Comparison of ENCODE assay signal across 22 cellular contexts in genomic region chr1:230129341-230129740, GRCh38.
DNase-seq lines count a peak whose midpoint lies in the region; ATAC-seq, FAIRE-seq and TF ChIP-seq lines count a peak whose summit lies in the region.
"Had no signal": no experiment of that assay in that cellular context is flagged by ENCODE, and none has a peak within 500 bp of the region (broad histone marks: within the 10 kb centered on the region; RNA-seq: fewer than 3 reads in every experiment).

No MANE protein-coding gene starts in this region.

- TF ChIP-seq EP300 in K562 (IDR thresholded peaks at IDR 0.05; ENCODE audit: low read length), result no peak

- H3K27ac ChIP-seq in DND-41 (ENCODE audit: low read length) (peak overlapping the region; percentile 98), KOPT-K1 (ENCODE audit: low read depth, low read length, poor library complexity, severe bottlenecking) (peak overlapping the region; percentile 89), K562 (ENCODE audit: extremely low read depth, low read depth, low read length) (no peak overlapping the region), smooth muscle cell (ENCODE audit: low read depth) (no peak overlapping the region)

- H3K4me3 ChIP-seq in DND-41 (ENCODE audit: low read depth in 1 of 2, low read length in 2 of 2) (no peak overlapping the region), K562 (no peak overlapping the region), smooth muscle cell (no peak overlapping the region)
- H3K4me3 ChIP-seq: HAP-1 had no signal

- no peak for TF ChIP-seq RAD21 in K562 (CRISPR knock-in tag; conservative IDR thresholded peaks at IDR 0.05 in 1 of 2, IDR thresholded peaks at IDR 0.05 in 1 of 2)

- POLR2A ChIA-PET in K562 (lab: Yijun Ruan, JAX), result interaction anchor here (0.6 to 4.4 kb wide), 5 partner anchors 11 to 26 kb away, joined by 3 to 20 read pairs (median 4); no protein-coding TSS in a partner anchor

- H3K9me3 ChIP-seq in DND-41 (ENCODE audit: insufficient read depth, low read length, severe bottlenecking) (no peaks in the 10 kb centered on the region), KOPT-K1 (ENCODE audit: insufficient read depth, low read length, poor library complexity, severe bottlenecking) (no peaks in the 10 kb centered on the region), K562 (replicated peaks; ENCODE audit: control insufficient read depth, insufficient read depth, low read depth, low read length) (no peaks in the 10 kb centered on the region), smooth muscle cell (replicated peaks; ENCODE audit: low read depth) (no peaks in the 10 kb centered on the region)
- H3K9me3 ChIP-seq: HAP-1 had no signal

- ATAC-seq in DND-41 (ENCODE audit: insufficient read depth, low read depth) (no peak), K562 (no peak), GM18909 (IDR thresholded peaks at IDR 0.05; ENCODE audit: poor library complexity, unreplicated experiment) (no peak)
- ATAC-seq in activated CD4-positive, CD25-positive, alpha-beta regulatory T cell treated with anti-CD3 and anti-CD28 coated beads, Interleukin-2, amount 50 U/mL, for 24 hours, result no peak
- ATAC-seq: Panc1 had no signal

- no TSS peak for BruUV-seq in K562 (replicated peaks; lab: Mats Ljungman, UMichigan)

- H3K27me3 ChIP-seq in DND-41 (ENCODE audit: insufficient read depth, low read length, poor library complexity) (no peaks in the 10 kb centered on the region), K562 (ENCODE audit: control insufficient read depth in 2 of 2, insufficient read depth in 2 of 2, low read length in 2 of 2) (no peaks in the 10 kb centered on the region), smooth muscle cell (ENCODE audit: low read depth) (no peaks in the 10 kb centered on the region)

- DNase-seq in DND-41 (no peak), K562 (ENCODE audit: extremely low read depth in 1 of 4, low spot score in 3 of 4) (no peak), smooth muscle cell (lab: John Stamatoyannopoulos, UW; ENCODE audit: unreplicated experiment) (no peak), hypothalamus (lab: John Stamatoyannopoulos, UW) (no peak), iPS-NIHi7 (ENCODE audit: extremely low spot score) (no peak)
- DNase-seq: DMS153, GOT3, Karpas-422, NCI-H1092 treated with DMSO at 0.1 percent for 48 hours, NCI-H1436, NCI-H2081 treated with DMSO at 0.1 percent for 48 hours, NCI-H2171, NCI-H226, NCI-H510A, NCI-H69, SHP77 treated with DMSO at 0.1 percent for 48 hours had no signal

- H3K79me2 ChIP-seq in DND-41 (ENCODE audit: insufficient read depth, low read length) (peaks cover 99% of the 10 kb centered on the region), K562 (ENCODE audit: control insufficient read depth, insufficient read depth, low read length) (peaks cover 91% of the 10 kb centered on the region), smooth muscle cell (ENCODE audit: low read depth) (peaks cover 86% of the 10 kb centered on the region)

- FAIRE-seq in K562 (lab: Jason Lieb, UNC), result no peak
- FAIRE-seq: GM18507 had no signal

- H3F3A ChIP-seq in smooth muscle cell (ENCODE audit: low read depth), result no peaks in the 10 kb centered on the region

- H2AFZ ChIP-seq in DND-41 (ENCODE audit: low read depth, low read length) (no peak overlapping the region), K562 (ENCODE audit: low read depth, low read length) (no peak overlapping the region), smooth muscle cell (ENCODE audit: low read depth) (no peak overlapping the region)

- H3K4me2 ChIP-seq in DND-41 (ENCODE audit: insufficient read depth, low read length) (no peak overlapping the region), K562 (ENCODE audit: insufficient read depth, low read length) (no peak overlapping the region), smooth muscle cell (peak overlapping the region; percentile 63)

- H3K4me1 ChIP-seq in DND-41 (ENCODE audit: insufficient read depth, low read length), result peaks cover 85% of the 10 kb centered on the region
- peaks cover 58% of the 10 kb centered on the region in 2 experiments for H3K4me1 ChIP-seq in K562 (replicated peaks in 1 of 2; ENCODE audit: control insufficient read depth in 2 of 2, insufficient read depth in 2 of 2, low read length in 2 of 2)
- H3K4me1 ChIP-seq in smooth muscle cell (ENCODE audit: low read depth), result peaks cover 32% of the 10 kb centered on the region

- TF ChIP-seq POLR2A in K562 (conservative IDR thresholded peaks at IDR 0.05), result no peak

- TF ChIP-seq CTCF in DND-41 (IDR thresholded peaks at IDR 0.05; ENCODE audit: borderline replicate concordance, extremely low read depth, low read length, poor library complexity, severe bottlenecking) (no peak), K562 (IDR thresholded peaks at IDR 0.05 in 2 of 3, conservative IDR thresholded peaks at IDR 0.05 in 1 of 3; ENCODE audit: insufficient read depth in 2 of 3, low read depth in 1 of 3, low read length in 3 of 3) (no peak), smooth muscle cell (IDR thresholded peaks at IDR 0.05; ENCODE audit: borderline replicate concordance, insufficient read depth, poor library complexity, severe bottlenecking) (no peak)

- in situ Hi-C loops in K562 (cut with MboI), result no loop called here

- H3K9me1 ChIP-seq in K562 (ENCODE audit: control insufficient read depth, insufficient read depth, low read length), result peaks cover 5% of the 10 kb centered on the region

- 85% methylated on average over 4 of the region's 4 CpGs for WGBS in K562 (ENCODE audit: insufficient coverage, low coverage, missing lambda C conversion rate)
- 97% methylated on average over 4 of the region's 4 CpGs for WGBS in smooth muscle cell (ENCODE audit: low lambda C conversion rate)

- H3K36me3 ChIP-seq in DND-41 (ENCODE audit: insufficient read depth, low read length) (peaks cover 36% of the 10 kb centered on the region), KOPT-K1 (ENCODE audit: insufficient read depth, low read length) (peaks cover 16% of the 10 kb centered on the region), K562 (ENCODE audit: control insufficient read depth, insufficient read depth, low read length) (peaks cover 20% of the 10 kb centered on the region; the same call in 2 of the 3 replicates), smooth muscle cell (ENCODE audit: low read depth) (no peaks in the 10 kb centered on the region)
- H3K36me3 ChIP-seq: HAP-1 had no signal

- H4K20me1 ChIP-seq in DND-41 (ENCODE audit: insufficient read depth, low read length) (peaks cover 71% of the 10 kb centered on the region), K562 (replicated peaks; ENCODE audit: control insufficient read depth, insufficient read depth, low read length) (no peaks in the 10 kb centered on the region), smooth muscle cell (ENCODE audit: low read depth) (peaks cover 100% of the 10 kb centered on the region)

- CTCF ChIA-PET in K562 (lab: Yijun Ruan, JAX; ENCODE audit: low intra/inter-chr PET ratio), result no interaction called here

- intact Hi-C loops in K562 (cut with micrococcal nuclease), result no loop called here

- H3K9ac ChIP-seq in DND-41 (ENCODE audit: low read depth, low read length) (no peak overlapping the region), K562 (ENCODE audit: insufficient read depth in 1 of 2, low read depth in 2 of 2, low read length in 2 of 2) (no peak overlapping the region; a peak in 1 of 4 replicates), smooth muscle cell (ENCODE audit: low read depth) (no peak overlapping the region)

TF ChIP-seq in K562, 482 proteins besides CTCF, POLR2A, EP300 and RAD21 (continues in another document):
- TF ChIP-seq BCLAF1 (IDR thresholded peaks at IDR 0.05; ENCODE audit: borderline replicate concordance in 1 of 2, control insufficient read depth in 1 of 2, low read depth in 2 of 2, low read length in 1 of 2), result no peak
- TF ChIP-seq SMAD3 (CRISPR knock-in tag; conservative IDR thresholded peaks at IDR 0.05), result no peak
- TF ChIP-seq PYGO2 (tag; IDR thresholded peaks at IDR 0.05), result no peak
- TF ChIP-seq POLR2AphosphoS2 (IDR thresholded peaks at IDR 0.05; ENCODE audit: low read length), result no peak
- no peak for TF ChIP-seq ZNF280A (IDR thresholded peaks at IDR 0.05; ENCODE audit: low read depth, partially characterized antibody)
- TF ChIP-seq ZNF780A (CRISPR knock-in tag; IDR thresholded peaks at IDR 0.05), result no peak
- TF ChIP-seq CHD4 (IDR thresholded peaks at IDR 0.05; ENCODE audit: insufficient read depth, insufficient replicate concordance, low read depth, low read length, poor library complexity, severe bottlenecking), result no peak
- TF ChIP-seq KDM1A (IDR thresholded peaks at IDR 0.05), result 0 out of 4 replicates have a peak, but pooled peaks of 1 of the 2 experiments have one; percentile 12

Comparison
In these comparisons a context has a peak if more than half of its experiments do, and no peak if none do; other contexts are left out.
1. H3K27ac ChIP-seq: peak in DND-41 (single experiment) and KOPT-K1 (single experiment); none in K562 (single experiment) and smooth muscle cell (single experiment).